In the genomic region with DNA sequence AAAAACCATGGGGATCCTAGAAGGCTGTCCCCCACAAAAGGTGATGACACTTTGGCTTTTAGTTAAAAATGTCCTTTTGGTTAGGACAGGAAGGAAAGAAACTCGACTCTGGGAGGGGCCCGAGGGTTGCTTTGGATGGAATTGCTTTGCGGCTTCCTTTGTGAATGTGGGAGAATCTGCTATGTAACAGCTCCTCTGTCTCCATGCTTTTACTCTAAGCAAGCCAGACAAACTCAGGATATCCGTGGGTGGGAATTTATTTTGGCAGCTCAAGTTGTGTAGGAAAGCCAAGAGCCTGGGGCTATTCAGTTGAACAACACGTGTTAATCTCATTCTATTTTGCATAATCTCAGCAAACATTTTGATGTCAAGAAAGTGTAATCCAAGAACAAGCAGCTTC, we compare ENCODE assay signal across 19 cellular contexts.
DNase-seq lines count a peak whose midpoint lies in the region; ATAC-seq, FAIRE-seq and TF ChIP-seq lines count a peak whose summit lies in the region.
"Had no signal": no experiment of that assay in that cellular context is flagged by ENCODE, and none has a peak within 500 bp of the region (broad histone marks: within the 10 kb centered on the region; RNA-seq: fewer than 3 reads in every experiment).

No MANE protein-coding gene starts in this region.

- H3K4me1 ChIP-seq in HEK293 (ENCODE audit: control insufficient read depth, insufficient read depth, low read length) (peaks cover 4% of the 10 kb centered on the region; the same call in 1 of the 2 replicates), heart left ventricle (peaks cover 0 to 31% (median 15%) of the 10 kb centered on the region in 12 donors), pancreas (no peaks in the 10 kb centered on the region)
- H3K4me1 ChIP-seq: Caco-2 had no signal

- CTCF ChIA-PET in HEK293 (lab: Yijun Ruan, JAX) = interaction anchor here (0.6 to 1.4 kb wide), 2 partner anchors 164 to 242 kb away, joined by 3 read pairs; no protein-coding TSS in a partner anchor

- 27 to 37% (median 31%) methylated on average over 5 of the region's 5 CpGs for WGBS in heart left ventricle, 4 donors
- 49 to 53% methylated on average over 5 of the region's 5 CpGs for WGBS in pancreas, 2 donors

- H3K27ac ChIP-seq in HEK293 (ENCODE audit: extremely low read depth, low read depth, low read length) = no peak overlapping the region
- H3K27ac ChIP-seq in heart left ventricle = peak overlapping the region in 10 of 12 donors; percentile 22 to 84 (median 69)
- H3K27ac ChIP-seq in pancreas = no peak overlapping the region
- H3K27ac ChIP-seq: upper lobe of left lung had no signal

- DNase-seq in astrocyte of the hippocampus (ENCODE audit: low read depth, low spot score) (peak; percentile 46), heart left ventricle (peak in 4 of 5 donors; percentile 37 to 74 (median 51)), pancreas (no peak), RCC 7860 (ENCODE audit: low spot score) (no peak), NCI-H187 (lab: John Stamatoyannopoulos, UW) (no peak)
- DNase-seq in activated T-cell treated with anti-CD3 and anti-CD28 coated beads, Interleukin-2, amount 50 U/mL, for 4 hours = no peak
- DNase-seq: activated naive CD4-positive, alpha-beta T cell treated with Interleukin-2 at 50 U/mL for 16 hours; AML-193; Caco-2; DND-41; effector memory CD4-positive, alpha-beta T cell; glutamatergic neuron; Karpas-422; NCI-H1048; NCI-H510A; stimulated activated CD4-positive, alpha-beta T cell treated with anti-CD3 and anti-CD28 coated beads, Interleukin-12 subunit alpha, Interleukin-12 subunit beta, amount 100 ng/mL, for 4 hours; stimulated activated CD8-positive, alpha-beta memory T cell treated with anti-CD3 and anti-CD28 coated beads, Interleukin-4, amount 100 ng/mL, for 48 hours; upper lobe of left lung had no signal

- FAIRE-seq in pancreas (lab: Jason Lieb, UNC) (no peak), RCC 7860 (lab: Jason Lieb, UNC) (no peak)

- no peak for TF ChIP-seq POLR2A in heart left ventricle (IDR thresholded peaks at IDR 0.05)

- POLR2A ChIA-PET in HEK293 (lab: Yijun Ruan, JAX) = no interaction called here

- H3K36me3 ChIP-seq in HEK293 (ENCODE audit: control insufficient read depth in 2 of 2, insufficient read depth in 1 of 2, low read length in 2 of 2) (no peaks in the 10 kb centered on the region), heart left ventricle (no peaks in the 10 kb centered on the region), pancreas (no peaks in the 10 kb centered on the region)
- H3K36me3 ChIP-seq: upper lobe of left lung had no signal

- no peaks in the 10 kb centered on the region for H3K27me3 ChIP-seq in heart left ventricle
- H3K27me3 ChIP-seq in pancreas = no peaks in the 10 kb centered on the region
- H3K27me3 ChIP-seq: upper lobe of left lung had no signal

- H3K4me3 Mint-ChIP-seq in activated T-cell treated with anti-CD3 and anti-CD28 coated beads, Interleukin-2, amount 50 U/mL, for 4 hours = no peak overlapping the region

- TF ChIP-seq CTCF in HEK293 (tag by site-specific recombination; IDR thresholded peaks at IDR 0.05) (no peak), heart left ventricle (IDR thresholded peaks at IDR 0.05) (no peak), pancreas (IDR thresholded peaks at IDR 0.05) (no peak)

- peak; percentile 91 to 97 (median 93) for ATAC-seq in heart left ventricle
- peak in 3 of 4 donors; percentile 29 to 51 (median 30) for ATAC-seq in pancreas
- no peak for ATAC-seq in activated T-cell treated with anti-CD3 and anti-CD28 coated beads, Interleukin-2, amount 50 U/mL, for 4 hours

- H3K9me3 ChIP-seq in HEK293 (ENCODE audit: control insufficient read depth, insufficient read depth, low read depth, low read length) = no peaks in the 10 kb centered on the region
- H3K9me3 ChIP-seq in heart left ventricle = no peaks in the 10 kb centered on the region
- no peaks in the 10 kb centered on the region for H3K9me3 ChIP-seq in pancreas
- H3K9me3 ChIP-seq: Caco-2, upper lobe of left lung had no signal

- H3K36me3 Mint-ChIP-seq in activated T-cell treated with anti-CD3 and anti-CD28 coated beads, Interleukin-2, amount 50 U/mL, for 4 hours (ENCODE audit: insufficient read depth) = no peaks in the 10 kb centered on the region

- H3K4me3 ChIP-seq in HEK293 (ENCODE audit: low read depth, low read length) = no peak overlapping the region
- no peak overlapping the region for H3K4me3 ChIP-seq in heart left ventricle
- no peak overlapping the region for H3K4me3 ChIP-seq in pancreas
- H3K4me3 ChIP-seq: upper lobe of left lung had no signal

- H3K4me1 Mint-ChIP-seq in activated T-cell treated with anti-CD3 and anti-CD28 coated beads, Interleukin-2, amount 50 U/mL, for 4 hours (ENCODE audit: low read depth) = no peaks in the 10 kb centered on the region

- intact Hi-C loops in heart left ventricle (cut with DNase I) = no loop called here
- intact Hi-C loops in pancreas (cut with DNase I) = no loop called here

- H3K27me3 Mint-ChIP-seq in activated T-cell treated with anti-CD3 and anti-CD28 coated beads, Interleukin-2, amount 50 U/mL, for 4 hours (ENCODE audit: low read depth) = no peaks in the 10 kb centered on the region

- H3K9me3 Mint-ChIP-seq in activated T-cell treated with anti-CD3 and anti-CD28 coated beads, Interleukin-2, amount 50 U/mL, for 4 hours = peaks cover 3% of the 10 kb centered on the region

TF ChIP-seq in HEK293, 187 proteins besides CTCF, POLR2A, EP300 and RAD21:
- TF ChIP-seq, protein P1, sequence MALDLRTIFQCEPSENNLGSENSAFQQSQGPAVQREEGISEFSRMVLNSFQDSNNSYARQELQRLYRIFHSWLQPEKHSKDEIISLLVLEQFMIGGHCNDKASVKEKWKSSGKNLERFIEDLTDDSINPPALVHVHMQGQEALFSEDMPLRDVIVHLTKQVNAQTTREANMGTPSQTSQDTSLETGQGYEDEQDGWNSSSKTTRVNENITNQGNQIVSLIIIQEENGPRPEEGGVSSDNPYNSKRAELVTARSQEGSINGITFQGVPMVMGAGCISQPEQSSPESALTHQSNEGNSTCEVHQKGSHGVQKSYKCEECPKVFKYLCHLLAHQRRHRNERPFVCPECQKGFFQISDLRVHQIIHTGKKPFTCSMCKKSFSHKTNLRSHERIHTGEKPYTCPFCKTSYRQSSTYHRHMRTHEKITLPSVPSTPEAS (tag by site-specific recombination; IDR thresholded peaks at IDR 0.05) = no peak
- TF ChIP-seq ZNF837 (tag by site-specific recombination; IDR thresholded peaks at IDR 0.05) (no peak), ZNF146 (tag by site-specific recombination; IDR thresholded peaks at IDR 0.05) (no peak), IKZF3 (tag by site-specific recombination; IDR thresholded peaks at IDR 0.05) (no peak), MZF1 (tag by site-specific recombination; IDR thresholded peaks at IDR 0.05; ENCODE audit: borderline replicate concordance) (no peak), ZNF112 (tag by site-specific recombination; IDR thresholded peaks at IDR 0.05) (no peak), HOXC10 (CRISPR knock-in tag; IDR thresholded peaks at IDR 0.05) (no peak), ZFHX2 (tag by site-specific recombination; conservative IDR thresholded peaks at IDR 0.05) (peak; percentile 54)
- TF ChIP-seq, protein P2, sequence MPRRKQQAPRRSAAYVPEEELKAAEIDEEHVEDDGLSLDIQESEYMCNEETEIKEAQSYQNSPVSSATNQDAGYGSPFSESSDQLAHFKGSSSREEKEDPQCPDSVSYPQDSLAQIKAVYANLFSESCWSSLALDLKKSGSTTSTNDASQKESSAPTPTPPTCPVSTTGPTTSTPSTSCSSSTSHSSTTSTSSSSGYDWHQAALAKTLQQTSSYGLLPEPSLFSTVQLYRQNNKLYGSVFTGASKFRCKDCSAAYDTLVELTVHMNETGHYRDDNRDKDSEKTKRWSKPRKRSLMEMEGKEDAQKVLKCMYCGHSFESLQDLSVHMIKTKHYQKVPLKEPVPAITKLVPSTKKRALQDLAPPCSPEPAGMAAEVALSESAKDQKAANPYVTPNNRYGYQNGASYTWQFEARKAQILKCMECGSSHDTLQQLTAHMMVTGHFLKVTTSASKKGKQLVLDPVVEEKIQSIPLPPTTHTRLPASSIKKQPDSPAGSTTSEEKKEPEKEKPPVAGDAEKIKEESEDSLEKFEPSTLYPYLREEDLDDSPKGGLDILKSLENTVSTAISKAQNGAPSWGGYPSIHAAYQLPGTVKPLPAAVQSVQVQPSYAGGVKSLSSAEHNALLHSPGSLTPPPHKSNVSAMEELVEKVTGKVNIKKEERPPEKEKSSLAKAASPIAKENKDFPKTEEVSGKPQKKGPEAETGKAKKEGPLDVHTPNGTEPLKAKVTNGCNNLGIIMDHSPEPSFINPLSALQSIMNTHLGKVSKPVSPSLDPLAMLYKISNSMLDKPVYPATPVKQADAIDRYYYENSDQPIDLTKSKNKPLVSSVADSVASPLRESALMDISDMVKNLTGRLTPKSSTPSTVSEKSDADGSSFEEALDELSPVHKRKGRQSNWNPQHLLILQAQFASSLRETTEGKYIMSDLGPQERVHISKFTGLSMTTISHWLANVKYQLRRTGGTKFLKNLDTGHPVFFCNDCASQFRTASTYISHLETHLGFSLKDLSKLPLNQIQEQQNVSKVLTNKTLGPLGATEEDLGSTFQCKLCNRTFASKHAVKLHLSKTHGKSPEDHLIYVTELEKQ (tag by site-specific recombination; IDR thresholded peaks at IDR 0.05; ENCODE audit: borderline replicate concordance) = no peak
- TF ChIP-seq, protein P3, sequence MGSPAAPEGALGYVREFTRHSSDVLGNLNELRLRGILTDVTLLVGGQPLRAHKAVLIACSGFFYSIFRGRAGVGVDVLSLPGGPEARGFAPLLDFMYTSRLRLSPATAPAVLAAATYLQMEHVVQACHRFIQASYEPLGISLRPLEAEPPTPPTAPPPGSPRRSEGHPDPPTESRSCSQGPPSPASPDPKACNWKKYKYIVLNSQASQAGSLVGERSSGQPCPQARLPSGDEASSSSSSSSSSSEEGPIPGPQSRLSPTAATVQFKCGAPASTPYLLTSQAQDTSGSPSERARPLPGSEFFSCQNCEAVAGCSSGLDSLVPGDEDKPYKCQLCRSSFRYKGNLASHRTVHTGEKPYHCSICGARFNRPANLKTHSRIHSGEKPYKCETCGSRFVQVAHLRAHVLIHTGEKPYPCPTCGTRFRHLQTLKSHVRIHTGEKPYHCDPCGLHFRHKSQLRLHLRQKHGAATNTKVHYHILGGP (tag by site-specific recombination; IDR thresholded peaks at IDR 0.05) = 0 out of 2 replicates have a peak, but pooled peaks have one; percentile 21
- TF ChIP-seq, protein P4, sequence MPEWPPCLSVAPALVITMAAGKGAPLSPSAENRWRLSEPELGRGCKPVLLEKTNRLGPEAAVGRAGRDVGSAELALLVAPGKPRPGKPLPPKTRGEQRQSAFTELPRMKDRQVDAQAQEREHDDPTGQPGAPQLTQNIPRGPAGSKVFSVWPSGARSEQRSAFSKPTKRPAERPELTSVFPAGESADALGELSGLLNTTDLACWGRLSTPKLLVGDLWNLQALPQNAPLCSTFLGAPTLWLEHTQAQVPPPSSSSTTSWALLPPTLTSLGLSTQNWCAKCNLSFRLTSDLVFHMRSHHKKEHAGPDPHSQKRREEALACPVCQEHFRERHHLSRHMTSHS (tag by site-specific recombination; IDR thresholded peaks at IDR 0.05) = no peak
TF ChIP-seq in HEK293: peak in this region for 2.

Comparison
In these comparisons a context has a peak if more than half of its experiments do, and no peak if none do; other contexts are left out.
1. H3K27ac ChIP-seq: peak in heart left ventricle (10 of 12); none in HEK293 (single experiment) and pancreas (0 of 4).
2. DNase-seq: peak in astrocyte of the hippocampus (single experiment) and heart left ventricle (4 of 5); none in pancreas (0 of 6), RCC 7860 (single experiment), NCI-H187 (0 of 2) and activated T-cell treated with anti-CD3 and anti-CD28 coated beads, Interleukin-2, amount 50 U/mL, for 4 hours (single experiment).
3. ATAC-seq: peak in heart left ventricle (4 of 4) and pancreas (3 of 4); none in activated T-cell treated with anti-CD3 and anti-CD28 coated beads, Interleukin-2, amount 50 U/mL, for 4 hours (0 of 2).